ENCODE assay signal across 8 cellular contexts in the genomic region with DNA sequence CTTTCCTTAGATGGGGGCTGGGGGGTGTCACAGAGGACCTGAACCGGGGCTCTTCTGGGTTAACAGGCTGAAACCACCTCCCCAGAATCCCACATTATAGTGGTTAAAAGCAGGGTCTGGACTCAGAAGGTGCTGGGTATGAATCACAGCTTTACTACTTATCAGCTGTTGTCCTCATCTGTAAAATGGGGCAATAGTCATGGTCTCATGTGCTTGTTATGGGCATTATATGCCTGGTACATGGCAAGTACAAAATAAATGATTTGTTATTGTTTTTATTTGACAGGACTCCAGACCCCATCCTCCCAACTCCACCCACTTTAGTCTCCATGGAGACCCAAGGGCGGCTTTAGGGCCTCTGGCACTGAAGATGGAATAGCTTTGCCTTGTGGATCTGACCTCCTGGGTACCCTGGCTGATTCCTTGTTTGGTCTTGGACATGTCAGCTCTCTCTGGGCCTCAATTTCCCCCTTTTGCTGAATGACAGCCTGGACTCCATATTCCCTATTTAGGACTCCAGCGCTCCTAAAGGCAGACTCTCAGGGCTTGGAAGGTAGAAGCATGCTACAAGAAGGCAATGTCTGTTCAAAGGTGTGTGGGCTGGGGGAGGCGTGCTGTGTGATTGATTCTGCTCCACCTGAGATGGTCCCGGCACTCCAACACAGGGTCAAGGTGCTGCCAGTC. TPM values are rescaled to one million over a fixed set of nuclear protein-coding genes. Genes with fewer than 3 reads are reported as not detected.
DNase-seq lines count a peak whose midpoint lies in the region; ATAC-seq and TF ChIP-seq lines count a peak whose summit lies in the region.

No MANE protein-coding gene starts in this region.

- peak overlapping the region; percentile 83 for H3K4me2 ChIP-seq in SU-DHL-6 (ENCODE audit: low read depth, low read length, poor library complexity, severe bottlenecking)

- H3F3A ChIP-seq in SU-DHL-6 (ENCODE audit: insufficient read depth): peaks cover 12% of the 10 kb centered on the region; the same call in 1 of the 2 replicates

- no peaks in the 10 kb centered on the region for H3K36me3 ChIP-seq in SU-DHL-6 (ENCODE audit: low read length)

- no peaks in the 10 kb centered on the region for H3K4me1 ChIP-seq in foreskin keratinocyte

- peak; percentile 35 for DNase-seq in NCI-H1694 treated with DMSO at 0.1 percent for 48 hours (lab: John Stamatoyannopoulos, UW)
- DNase-seq in NCI-H1694 (lab: John Stamatoyannopoulos, UW): no peak
- no peak for DNase-seq in foreskin keratinocyte
- no peak for DNase-seq in LoVo (ENCODE audit: low spot score)
- DNase-seq in NCI-H82 (lab: John Stamatoyannopoulos, UW): no peak
- DNase-seq in H4 (ENCODE audit: low spot score): no peak

- no peak for TF ChIP-seq CTCF in SU-DHL-6 (IDR thresholded peaks at IDR 0.05; ENCODE audit: insufficient read depth, low read length, poor library complexity, severe bottlenecking)
- no peak for TF ChIP-seq CTCF in foreskin keratinocyte (conservative IDR thresholded peaks at IDR 0.05)

- no peaks in the 10 kb centered on the region for H3K79me2 ChIP-seq in SU-DHL-6 (ENCODE audit: insufficient read depth, low read length)

- H2AFZ ChIP-seq in SU-DHL-6 (ENCODE audit: low read depth, low read length, severe bottlenecking): peak overlapping the region; percentile 86

- peak overlapping the region; percentile 78 for H3K9ac ChIP-seq in SU-DHL-6 (ENCODE audit: low read length)

- no peaks in the 10 kb centered on the region for H3K9me3 ChIP-seq in SU-DHL-6 (ENCODE audit: insufficient read depth, low read length)

- no peak overlapping the region for H3K27ac ChIP-seq in SU-DHL-6 (ENCODE audit: low read depth, low read length)
- H3K27ac ChIP-seq in foreskin keratinocyte: peak overlapping the region; percentile 75
- peak overlapping the region in 19 of 21 experiments; percentile 73 to 97 (median 87) for H3K27ac ChIP-seq in skin epidermis

- no peaks in the 10 kb centered on the region for H3K9me2 ChIP-seq in SU-DHL-6 (replicated peaks; ENCODE audit: insufficient read depth, low read length)

- H3K27me3 ChIP-seq in SU-DHL-6 (ENCODE audit: low read length) (no peaks in the 10 kb centered on the region), foreskin keratinocyte (no peaks in the 10 kb centered on the region)

- peak overlapping the region; percentile 62 for H3K4me3 ChIP-seq in SU-DHL-6 (ENCODE audit: insufficient read depth, low read length, poor library complexity, severe bottlenecking)
- H3K4me3 ChIP-seq in skin epidermis: peak overlapping the region; percentile 51 to 71 (median 63)

- no peak for ATAC-seq in foreskin keratinocyte

- no peaks in the 10 kb centered on the region for H4K20me1 ChIP-seq in SU-DHL-6 (ENCODE audit: low read depth, low read length)

RNA-seq across cellular contexts. Expression of a gene that starts 0.8 kb away (rescaled TPM):
- 214 and 236 TPM in 2 replicates for total RNA-seq in foreskin keratinocyte
- 186 and 201 TPM in 2 replicates for polyA plus RNA-seq in foreskin keratinocyte
- 13.9 and 20.9 TPM in 2 replicates for total RNA-seq in H4 (2014; rRNA removed; shearing (Covaris generic))

RNA-seq across cellular contexts. Expression of a gene that starts 27.1 kb away (rescaled TPM):
- total RNA-seq in foreskin keratinocyte: 5.7 and 15.5 TPM in 2 replicates
- 10.7 and 32.2 TPM in 2 replicates for polyA plus RNA-seq in foreskin keratinocyte
- total RNA-seq in H4 (2014; rRNA removed; shearing (Covaris generic)): 2.3 and 10.0 TPM in 2 replicates

RNA-seq across cellular contexts. Expression of a gene that starts 42.5 kb away (rescaled TPM):
- total RNA-seq in foreskin keratinocyte: 1.3 TPM in 2 replicates
- polyA plus RNA-seq in foreskin keratinocyte: 1.1 and 1.3 TPM in 2 replicates
- total RNA-seq in H4 (2014; rRNA removed; shearing (Covaris generic)): 0.45 and 0.79 TPM in 2 replicates
